Comparison of ENCODE assay signal across 9 cellular contexts in the genomic region with DNA sequence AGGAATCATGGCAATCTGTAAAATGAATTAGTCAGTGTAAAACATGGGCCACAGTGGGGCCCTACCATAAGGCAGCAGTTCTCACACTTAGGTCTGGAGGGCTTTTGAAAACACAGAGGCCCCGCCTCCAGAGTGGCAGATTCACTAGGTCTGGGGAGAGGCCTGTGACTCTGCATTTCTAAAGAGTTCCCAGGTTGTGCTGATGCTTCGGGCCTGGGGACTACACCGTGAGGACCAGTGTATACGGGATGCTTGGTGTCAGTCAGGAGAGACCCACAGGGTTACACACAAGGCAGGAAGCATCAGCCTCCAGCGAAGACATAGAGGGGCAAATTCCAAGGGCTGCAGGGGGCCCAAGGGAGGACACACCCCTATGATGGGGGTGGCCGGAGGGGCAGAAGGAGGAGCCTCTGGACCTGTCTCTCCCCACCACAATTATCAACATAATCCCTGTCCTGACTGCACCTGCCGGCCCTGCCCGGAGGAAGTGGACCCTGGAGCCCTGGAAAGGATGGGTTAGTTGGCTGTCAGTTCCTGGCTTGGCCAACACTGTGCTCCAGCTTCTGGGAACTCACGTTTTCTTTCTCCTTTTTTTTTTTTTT. TPM values are rescaled to one million over a fixed set of nuclear protein-coding genes. Genes with fewer than 3 reads are reported as not detected.
DNase-seq lines count a peak whose midpoint lies in the region; ATAC-seq and TF ChIP-seq lines count a peak whose summit lies in the region.
"Had no signal": no experiment of that assay in that cellular context is flagged by ENCODE, and none has a peak within 500 bp of the region (broad histone marks: within the 10 kb centered on the region; RNA-seq: fewer than 3 reads in every experiment).

No MANE protein-coding gene starts in this region.

- no peaks in the 10 kb centered on the region for H3K27me3 Mint-ChIP-seq in CD8-positive, alpha-beta memory T cell
- H3K27me3 Mint-ChIP-seq in T-cell: no peaks in the 10 kb centered on the region
- peaks cover 10% of the 10 kb centered on the region for H3K27me3 Mint-ChIP-seq in glutamatergic neuron (ENCODE audit: unreplicated experiment)

- H3K27me3 ChIP-seq in CD8-positive, alpha-beta memory T cell (ENCODE audit: insufficient read depth, low read length, poor library complexity, severe bottlenecking): no peaks in the 10 kb centered on the region
- no peaks in the 10 kb centered on the region for H3K27me3 ChIP-seq in right atrium auricular region

- peak overlapping the region in 2 of 7 donors; percentile 30 to 68 for H3K4me3 Mint-ChIP-seq in CD8-positive, alpha-beta memory T cell
- peak overlapping the region in 1 of 3 donors; percentile 72 for H3K4me3 Mint-ChIP-seq in T-cell
- H3K4me3 Mint-ChIP-seq in glutamatergic neuron (ENCODE audit: unreplicated experiment): no peak overlapping the region

- peaks cover 53% of the 10 kb centered on the region for H3K4me1 ChIP-seq in CD8-positive, alpha-beta memory T cell (ENCODE audit: insufficient read depth, low read length)
- peaks cover 0 to 23% of the 10 kb centered on the region in 2 donors for H3K4me1 ChIP-seq in right atrium auricular region

- TF ChIP-seq CTCF in glutamatergic neuron (IDR thresholded peaks at IDR 0.05; ENCODE audit: partially characterized antibody, unreplicated experiment): no peak
- TF ChIP-seq CTCF in right atrium auricular region (IDR thresholded peaks at IDR 0.05): no peak

- H3K4me1 Mint-ChIP-seq in CD8-positive, alpha-beta memory T cell: peaks cover 50 to 55% (median 53%) of the 10 kb centered on the region in 3 donors
- H3K4me1 Mint-ChIP-seq in T-cell: peaks cover 50 to 63% (median 55%) of the 10 kb centered on the region in 3 donors
- H3K4me1 Mint-ChIP-seq in glutamatergic neuron (ENCODE audit: low read depth, unreplicated experiment): peaks cover 10% of the 10 kb centered on the region

- no peak for ATAC-seq in T-cell (replicated peaks in 1 of 4)

- no peak overlapping the region for H3K4me3 ChIP-seq in CD8-positive, alpha-beta memory T cell (ENCODE audit: low read length)
- H3K4me3 ChIP-seq in right atrium auricular region: no peak overlapping the region

- H3K36me3 ChIP-seq in CD8-positive, alpha-beta memory T cell (ENCODE audit: insufficient read depth, low read length): no peaks in the 10 kb centered on the region
- no peaks in the 10 kb centered on the region for H3K36me3 ChIP-seq in right atrium auricular region

- H3K27ac ChIP-seq in CD8-positive, alpha-beta memory T cell (ENCODE audit: low read depth, low read length): peak overlapping the region; percentile 38
- H3K27ac ChIP-seq in right atrium auricular region: no peak overlapping the region

- peak overlapping the region; percentile 61 to 100 (median 93) for H3K27ac Mint-ChIP-seq in CD8-positive, alpha-beta memory T cell
- H3K27ac Mint-ChIP-seq in T-cell (peak overlapping the region; percentile 70 to 95), glutamatergic neuron (ENCODE audit: unreplicated experiment) (peak overlapping the region; percentile 43)

- POLR2A ChIA-PET in CD8-positive, alpha-beta memory T cell (lab: Charles Lee): interaction anchor here (0.6 to 2.2 kb wide), 4 partner anchors 34 to 120 kb away, joined by 4 to 38 read pairs (median 8); no protein-coding TSS in a partner anchor
- POLR2A ChIA-PET in T-cell (lab: Charles Lee): interaction anchor here in 1 of 2 donors (2.2 kb wide), 1 partner anchor 50 kb away, joined by 10 read pairs; no protein-coding TSS in a partner anchor

- H3K9me3 ChIP-seq in CD8-positive, alpha-beta memory T cell (ENCODE audit: low read length): no peaks in the 10 kb centered on the region
- no peaks in the 10 kb centered on the region for H3K9me3 ChIP-seq in right atrium auricular region

- CTCF ChIA-PET in CD8-positive, alpha-beta memory T cell (lab: Charles Lee): interaction anchor here (0.7 to 11.0 kb wide), 35 partner anchors 8 to 178 kb away, joined by 3 to 229 read pairs (median 5); a partner anchor contains a TSS
- CTCF ChIA-PET in T-cell (lab: Charles Lee): interaction anchor here (0.6 to 8.9 kb wide), 13 partner anchors 30 to 157 kb away, joined by 3 to 74 read pairs (median 5); a partner anchor contains a TSS

- no peaks in the 10 kb centered on the region for H3K9me3 Mint-ChIP-seq in CD8-positive, alpha-beta memory T cell
- H3K9me3 Mint-ChIP-seq in T-cell: no peaks in the 10 kb centered on the region
- peaks cover 4% of the 10 kb centered on the region for H3K9me3 Mint-ChIP-seq in glutamatergic neuron (ENCODE audit: unreplicated experiment)

- DNase-seq in A172 (ENCODE audit: low spot score): peak; percentile 16
- DNase-seq in CD8-positive, alpha-beta memory T cell: no peak
- peak in 3 of 34 experiments; percentile 19 to 37 (median 23) for DNase-seq in T-cell
- no peak for DNase-seq in glutamatergic neuron
- DNase-seq in NCI-H187 (lab: John Stamatoyannopoulos, UW): no peak
- no peak for DNase-seq in right atrium auricular region (ENCODE audit: low spot score)
- DNase-seq in UCSD-AML1 (lab: John Stamatoyannopoulos, UW; ENCODE audit: unreplicated experiment): no peak
- DNase-seq in NCI-H187 treated with DMSO at 0.1 percent for 48 hours (lab: John Stamatoyannopoulos, UW): no peak

- H3K36me3 Mint-ChIP-seq in CD8-positive, alpha-beta memory T cell: no peaks in the 10 kb centered on the region
- no peaks in the 10 kb centered on the region for H3K36me3 Mint-ChIP-seq in T-cell
- H3K36me3 Mint-ChIP-seq in glutamatergic neuron (ENCODE audit: unreplicated experiment): no peaks in the 10 kb centered on the region

RNA-seq across cellular contexts. Expression of a gene that starts 46.7 kb away (rescaled TPM):
- total RNA-seq in A172 (2014; rRNA removed; shearing (Covaris generic)): not detected in 2 replicates
- total RNA-seq in CD8-positive, alpha-beta memory T cell: 1 to 10 TPM; 1.2 to 1.3 TPM
- polyA plus RNA-seq in CD8-positive, alpha-beta memory T cell: 0.53 TPM
- total RNA-seq in T-cell: 10 to 100 TPM in 1 of 5 donors, 1 to 10 TPM in 4; 2.8 to 11.1 (median 3.3) TPM
- not detected for total RNA-seq in glutamatergic neuron (ENCODE audit: unreplicated experiment)
- total RNA-seq in right atrium auricular region: 1 to 10 TPM; 4.9 to 8.0 TPM
- total RNA-seq: mammary epithelial cell had no signal
- polyA plus RNA-seq: mammary epithelial cell had no signal

Comparison
In these comparisons a context has a peak if more than half of its experiments do, and no peak if none do; other contexts are left out.
1. H3K27ac Mint-ChIP-seq: peak in every context shown above with its lines; median percentile 93 in CD8-positive, alpha-beta memory T cell; 82 in T-cell; 43 in glutamatergic neuron.